Comparison of ENCODE assay signal across 22 cellular contexts in genomic region chr2:60334610-60335009, GRCh38.
"Had no signal": no experiment of that assay in that cellular context is flagged by ENCODE, and none has a peak within 500 bp of the region (broad histone marks: within the 10 kb centered on the region; RNA-seq: fewer than 3 reads in every experiment).

No MANE protein-coding gene starts in this region.

- H3K9me3 ChIP-seq: gastrocnemius medialis, heart left ventricle, prostate gland, right atrium auricular region, suprapubic skin, transverse colon had no signal

- DNase-seq: activated CD4-positive, alpha-beta T cell treated with anti-CD3 and anti-CD28 coated beads, Interleukin-2, amount 50 U/mL, for 4 hours; activated CD4-positive, CD25-positive, alpha-beta regulatory T cell treated with anti-CD3 and anti-CD28 coated beads, Interleukin-2, amount 50 U/mL, for 72 hours; activated gamma-delta T cell treated with Interleukin-2 at 50 U/mL for 16 hours; activated T-cell treated with anti-CD3 and anti-CD28 coated beads for 4 hours; cerebellar nuclear complex; cortex of kidney; gastrocnemius medialis; heart left ventricle; immature natural killer cell; kidney glomerular epithelial cell; left ventricle myocardium superior; stimulated activated naive CD8-positive, alpha-beta T cell treated with anti-CD3 and anti-CD28 coated beads, Interleukin-15, amount 100 ng/mL, for 72 hours; T1000; transverse colon had no signal

- H3K4me1 ChIP-seq: gastrocnemius medialis, prostate gland, right atrium auricular region, suprapubic skin, transverse colon had no signal

- H3K4me3 ChIP-seq: gastrocnemius medialis, heart left ventricle, prostate gland, right atrium auricular region, skin epidermis, suprapubic skin, transverse colon had no signal

- H3K4me1 Mint-ChIP-seq: immature natural killer cell; stimulated activated naive CD8-positive, alpha-beta T cell treated with anti-CD3 and anti-CD28 coated beads, Interleukin-15, amount 100 ng/mL, for 72 hours had no signal

- H3K27me3 ChIP-seq: gastrocnemius medialis, heart left ventricle, right atrium auricular region, suprapubic skin, transverse colon had no signal

- H3K36me3 ChIP-seq: gastrocnemius medialis, heart left ventricle, prostate gland, right atrium auricular region, suprapubic skin, transverse colon had no signal

- H3K27ac ChIP-seq: gastrocnemius medialis, heart left ventricle, prostate gland, right atrium auricular region, skin epidermis, suprapubic skin, transverse colon had no signal

- H3K9me3 Mint-ChIP-seq: activated T-helper 1 cell treated with anti-CD3 and anti-CD28 coated beads, Interleukin-12 subunit alpha, Interleukin-12 subunit beta, Interleukin-2, Interleukin-4 antibody, amounts not matched to agents 30 ng/mL and 10 ng/mL and 1 ng/mL, durations not matched to agents 14 hours and 24 hours and 36 hours; stimulated activated naive CD8-positive, alpha-beta T cell treated with anti-CD3 and anti-CD28 coated beads, Interleukin-15, amount 100 ng/mL, for 72 hours had no signal

- H3K27me3 Mint-ChIP-seq: activated naive CD8-positive, alpha-beta T cell; memory B cell; stimulated activated naive CD8-positive, alpha-beta T cell treated with anti-CD3 and anti-CD28 coated beads, Interleukin-15, amount 100 ng/mL, for 72 hours had no signal

- ATAC-seq: gastrocnemius medialis; heart left ventricle; left ventricle myocardium superior; stimulated activated naive CD8-positive, alpha-beta T cell treated with anti-CD3 and anti-CD28 coated beads, Interleukin-15, amount 100 ng/mL, for 72 hours had no signal

- H3K4me3 Mint-ChIP-seq: activated naive CD8-positive, alpha-beta T cell; activated T-helper 1 cell treated with anti-CD3 and anti-CD28 coated beads, Interleukin-12 subunit alpha, Interleukin-12 subunit beta, Interleukin-2, Interleukin-4 antibody, amounts not matched to agents 30 ng/mL and 10 ng/mL and 1 ng/mL, durations not matched to agents 14 hours and 24 hours and 36 hours; immature natural killer cell; memory B cell; neural crest cell; stimulated activated naive CD8-positive, alpha-beta T cell treated with anti-CD3 and anti-CD28 coated beads, Interleukin-15, amount 100 ng/mL, for 72 hours had no signal

- H3K27ac Mint-ChIP-seq: activated naive CD8-positive, alpha-beta T cell; activated T-helper 1 cell treated with anti-CD3 and anti-CD28 coated beads, Interleukin-12 subunit alpha, Interleukin-12 subunit beta, Interleukin-2, Interleukin-4 antibody, amounts not matched to agents 30 ng/mL and 10 ng/mL and 1 ng/mL, durations not matched to agents 14 hours and 24 hours and 36 hours; immature natural killer cell; memory B cell; stimulated activated naive CD8-positive, alpha-beta T cell treated with anti-CD3 and anti-CD28 coated beads, Interleukin-15, amount 100 ng/mL, for 72 hours had no signal
